Comparison of ENCODE assay signal across 14 cellular contexts in the genomic region with DNA sequence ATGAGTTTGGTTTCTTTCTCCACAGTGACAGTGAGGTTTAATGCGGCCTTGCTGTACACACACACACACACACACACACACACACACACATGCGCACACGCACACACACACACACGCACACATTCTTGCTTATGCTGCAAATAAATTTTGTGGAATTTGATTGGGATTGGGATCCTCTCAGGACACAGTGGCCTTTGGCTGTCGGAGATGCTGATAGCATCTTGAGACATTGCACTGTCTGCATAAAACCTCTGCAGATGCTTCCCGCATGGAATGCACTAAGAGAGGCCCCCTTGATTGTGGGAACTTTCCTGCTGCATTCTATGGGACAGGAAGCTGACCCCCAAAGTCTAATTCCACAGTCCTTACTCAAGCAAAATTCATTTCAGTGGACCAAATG.
A peak's percentile ranks its signal among the peaks of the same experiment; 100 is the strongest.
DNase-seq lines count a peak whose midpoint lies in the region; ATAC-seq and TF ChIP-seq lines count a peak whose summit lies in the region.
"Had no signal": no experiment of that assay in that cellular context is flagged by ENCODE, and none has a peak within 500 bp of the region (broad histone marks: within the 10 kb centered on the region; RNA-seq: fewer than 3 reads in every experiment).

No MANE protein-coding gene starts in this region.

- DNase-seq in cardiac muscle cell (ENCODE audit: low read depth in 1 of 2, low spot score in 1 of 2): no peak
- no peak for DNase-seq in right cardiac atrium
- DNase-seq in mesenchymal stem cell: peak; percentile 77
- no peak for DNase-seq in smooth muscle cell (lab: John Stamatoyannopoulos, UW; ENCODE audit: unreplicated experiment)
- no peak for DNase-seq in hepatic stellate cell (ENCODE audit: low spot score)
- no peak for DNase-seq in activated T-helper 2 cell treated with anti-CD3 and anti-CD28 coated beads, Interferon-gamma antibody, Interleukin-2, Interleukin-4, amounts not matched to agents 10 μg/mL and 5 μg/mL and 100 μg/mL, durations not matched to agents 14 hours and 24 hours and 36 hours (ENCODE audit: low spot score)
- no peak for DNase-seq in iPS-NIHi7 (ENCODE audit: extremely low spot score)
- DNase-seq: CD8-positive, alpha-beta memory T cell; DMS53; GOT3; H9 had no signal

- ATAC-seq in right cardiac atrium: no peak
- ATAC-seq in SK-N-SH treated with all-trans-retinoic acid at 6 μM for 48 hours: peak; percentile 52

- peaks cover 26% of the 10 kb centered on the region for H3K4me1 ChIP-seq in cardiac muscle cell (ENCODE audit: low read depth)
- no peaks in the 10 kb centered on the region for H3K4me1 ChIP-seq in right cardiac atrium (ENCODE audit: control insufficient read depth, insufficient read depth, low read length)
- H3K4me1 ChIP-seq in mesenchymal stem cell (ENCODE audit: control insufficient read depth, insufficient read depth, low read depth, low read length): no peaks in the 10 kb centered on the region
- peaks cover 12% of the 10 kb centered on the region for H3K4me1 ChIP-seq in smooth muscle cell (ENCODE audit: low read depth)

- H3K4me3 Mint-ChIP-seq in activated T-helper 2 cell treated with anti-CD3 and anti-CD28 coated beads, Interferon-gamma antibody, Interleukin-2, Interleukin-4, amounts not matched to agents 10 μg/mL and 5 μg/mL and 100 μg/mL, durations not matched to agents 14 hours and 24 hours and 36 hours (ENCODE audit: low read depth): no peak overlapping the region
- H3K4me3 Mint-ChIP-seq: CD8-positive, alpha-beta memory T cell; H9 had no signal

- H3K14ac ChIP-seq in mesenchymal stem cell (ENCODE audit: low read length in 2 of 2): no peak overlapping the region

- no peak overlapping the region for H2BK15ac ChIP-seq in mesenchymal stem cell (ENCODE audit: low read depth, poor library complexity, severe bottlenecking)

- no peaks in the 10 kb centered on the region for H3K27me3 ChIP-seq in cardiac muscle cell
- no peaks in the 10 kb centered on the region for H3K27me3 ChIP-seq in right cardiac atrium (ENCODE audit: control insufficient read depth, insufficient read depth)
- peaks cover 6 to 9% of the 10 kb centered on the region in 2 experiments for H3K27me3 ChIP-seq in mesenchymal stem cell (ENCODE audit: control insufficient read depth in 1 of 2, insufficient read depth in 1 of 2, low read length in 2 of 2)
- H3K27me3 ChIP-seq in smooth muscle cell (ENCODE audit: low read depth): no peaks in the 10 kb centered on the region
- H3K27me3 ChIP-seq: BLaER1 had no signal

- peaks cover 41% of the 10 kb centered on the region for H3F3A ChIP-seq in smooth muscle cell (ENCODE audit: low read depth)

- no peak overlapping the region for H2BK5ac ChIP-seq in mesenchymal stem cell (ENCODE audit: low read depth, low read length, poor library complexity, severe bottlenecking)

- H4K20me1 ChIP-seq in smooth muscle cell (ENCODE audit: low read depth): no peaks in the 10 kb centered on the region
- H4K20me1 ChIP-seq: BLaER1 had no signal

- no peak overlapping the region for H3K4ac ChIP-seq in mesenchymal stem cell (ENCODE audit: low read depth in 1 of 2, low read length in 2 of 2)

- H3K27ac ChIP-seq in cardiac muscle cell (peak overlapping the region; percentile 52), right cardiac atrium (ENCODE audit: low read length) (no peak overlapping the region), mesenchymal stem cell (ENCODE audit: low read length, poor library complexity, severe bottlenecking) (no peak overlapping the region), smooth muscle cell (ENCODE audit: low read depth) (peak overlapping the region; percentile 70)
- H3K27ac ChIP-seq: 22Rv1, BLaER1 had no signal

- no peak overlapping the region for H3K27ac Mint-ChIP-seq in activated T-helper 2 cell treated with anti-CD3 and anti-CD28 coated beads, Interferon-gamma antibody, Interleukin-2, Interleukin-4, amounts not matched to agents 10 μg/mL and 5 μg/mL and 100 μg/mL, durations not matched to agents 14 hours and 24 hours and 36 hours
- H3K27ac Mint-ChIP-seq: CD8-positive, alpha-beta memory T cell; H9 had no signal

- H3K9me3 ChIP-seq in cardiac muscle cell (ENCODE audit: low read depth) (no peaks in the 10 kb centered on the region), right cardiac atrium (ENCODE audit: control insufficient read depth, low read length) (no peaks in the 10 kb centered on the region), mesenchymal stem cell (ENCODE audit: control insufficient read depth, low read length) (no peaks in the 10 kb centered on the region), smooth muscle cell (replicated peaks; ENCODE audit: low read depth) (no peaks in the 10 kb centered on the region)
- H3K9me3 ChIP-seq: BLaER1 had no signal

- H3K18ac ChIP-seq in mesenchymal stem cell (ENCODE audit: low read depth in 1 of 2, low read length in 2 of 2): no peak overlapping the region

- H2BK120ac ChIP-seq in mesenchymal stem cell (ENCODE audit: low read depth, low read length): no peak overlapping the region

- H3K23ac ChIP-seq in mesenchymal stem cell (ENCODE audit: low read length in 2 of 2): no peak overlapping the region

- peaks cover 9% of the 10 kb centered on the region for H3K79me2 ChIP-seq in smooth muscle cell (ENCODE audit: low read depth)

- H3K4me2 ChIP-seq in mesenchymal stem cell (ENCODE audit: low read length, poor library complexity, severe bottlenecking) (no peak overlapping the region), smooth muscle cell (peak overlapping the region; percentile 64)
- H3K4me2 ChIP-seq: BLaER1 had no signal

- H4K8ac ChIP-seq in mesenchymal stem cell (ENCODE audit: low read length): no peak overlapping the region

- H3K27me3 Mint-ChIP-seq in activated T-helper 2 cell treated with anti-CD3 and anti-CD28 coated beads, Interferon-gamma antibody, Interleukin-2, Interleukin-4, amounts not matched to agents 10 μg/mL and 5 μg/mL and 100 μg/mL, durations not matched to agents 14 hours and 24 hours and 36 hours (ENCODE audit: low read depth): peaks cover 13% of the 10 kb centered on the region

- intact Hi-C loops in right cardiac atrium (cut with DNase I): no loop called here
- intact Hi-C loops in activated T-helper 2 cell treated with anti-CD3 and anti-CD28 coated beads, Interferon-gamma antibody, Interleukin-2, Interleukin-4, amounts not matched to agents 10 μg/mL and 5 μg/mL and 100 μg/mL, durations not matched to agents 14 hours and 24 hours and 36 hours (cut with micrococcal nuclease): no loop called here

- TF ChIP-seq CTCF in cardiac muscle cell (IDR thresholded peaks at IDR 0.05; ENCODE audit: low read depth, low read length): no peak
- TF ChIP-seq CTCF in smooth muscle cell (IDR thresholded peaks at IDR 0.05; ENCODE audit: borderline replicate concordance, insufficient read depth, poor library complexity, severe bottlenecking): no peak

- H2AFZ ChIP-seq in mesenchymal stem cell (ENCODE audit: low read depth, low read length) (no peak overlapping the region), smooth muscle cell (ENCODE audit: low read depth) (no peak overlapping the region)

- WGBS in right cardiac atrium: 63% methylated on average over 6 of the region's 6 CpGs
- WGBS in mesenchymal stem cell: 21% methylated on average over 3 of the region's 6 CpGs
- 44% methylated on average over 6 of the region's 6 CpGs for WGBS in smooth muscle cell (ENCODE audit: low lambda C conversion rate)

- no peak overlapping the region for H4K91ac ChIP-seq in mesenchymal stem cell (ENCODE audit: low read length)

- H3K36me3 ChIP-seq in cardiac muscle cell: no peaks in the 10 kb centered on the region
- H3K36me3 ChIP-seq in mesenchymal stem cell (ENCODE audit: control insufficient read depth in 1 of 2, insufficient read depth in 2 of 2, low read depth in 1 of 2, low read length in 2 of 2): no peaks in the 10 kb centered on the region
- no peaks in the 10 kb centered on the region for H3K36me3 ChIP-seq in smooth muscle cell (ENCODE audit: low read depth)

- H3K79me1 ChIP-seq in mesenchymal stem cell (replicated peaks; ENCODE audit: low read length, poor library complexity, severe bottlenecking): no peaks in the 10 kb centered on the region

- H2AK5ac ChIP-seq in mesenchymal stem cell (ENCODE audit: low read length, severe bottlenecking): no peak overlapping the region

- no peak overlapping the region for H2BK12ac ChIP-seq in mesenchymal stem cell (ENCODE audit: low read length in 2 of 2)

- H3K9ac ChIP-seq in mesenchymal stem cell (ENCODE audit: low read length) (no peak overlapping the region), smooth muscle cell (ENCODE audit: low read depth) (no peak overlapping the region)
- H3K9ac ChIP-seq: BLaER1 had no signal

- peaks cover 18% of the 10 kb centered on the region for H3K4me1 Mint-ChIP-seq in activated T-helper 2 cell treated with anti-CD3 and anti-CD28 coated beads, Interferon-gamma antibody, Interleukin-2, Interleukin-4, amounts not matched to agents 10 μg/mL and 5 μg/mL and 100 μg/mL, durations not matched to agents 14 hours and 24 hours and 36 hours (ENCODE audit: low read depth)

- no peaks in the 10 kb centered on the region for H3K9me3 Mint-ChIP-seq in activated T-helper 2 cell treated with anti-CD3 and anti-CD28 coated beads, Interferon-gamma antibody, Interleukin-2, Interleukin-4, amounts not matched to agents 10 μg/mL and 5 μg/mL and 100 μg/mL, durations not matched to agents 14 hours and 24 hours and 36 hours
- H3K9me3 Mint-ChIP-seq: CD8-positive, alpha-beta memory T cell; H9 had no signal

- H3K36me3 Mint-ChIP-seq in activated T-helper 2 cell treated with anti-CD3 and anti-CD28 coated beads, Interferon-gamma antibody, Interleukin-2, Interleukin-4, amounts not matched to agents 10 μg/mL and 5 μg/mL and 100 μg/mL, durations not matched to agents 14 hours and 24 hours and 36 hours (ENCODE audit: low read depth): no peaks in the 10 kb centered on the region
- H3K36me3 Mint-ChIP-seq: CD8-positive, alpha-beta memory T cell had no signal

- H3K4me3 ChIP-seq in cardiac muscle cell (no peak overlapping the region), right cardiac atrium (ENCODE audit: low read length) (no peak overlapping the region), mesenchymal stem cell (ENCODE audit: insufficient read depth in 1 of 2, low read depth in 1 of 2, low read length in 2 of 2) (no peak overlapping the region), smooth muscle cell (no peak overlapping the region)
- H3K4me3 ChIP-seq: BLaER1 had no signal

Comparison
In these comparisons a context has a peak if more than half of its experiments do, and no peak if none do; other contexts are left out.
1. H3K27ac ChIP-seq: peak in cardiac muscle cell (single experiment) and smooth muscle cell (single experiment); none in right cardiac atrium (single experiment) and mesenchymal stem cell (single experiment).